Comparison of ENCODE assay signal across 10 cellular contexts in the genomic region with DNA sequence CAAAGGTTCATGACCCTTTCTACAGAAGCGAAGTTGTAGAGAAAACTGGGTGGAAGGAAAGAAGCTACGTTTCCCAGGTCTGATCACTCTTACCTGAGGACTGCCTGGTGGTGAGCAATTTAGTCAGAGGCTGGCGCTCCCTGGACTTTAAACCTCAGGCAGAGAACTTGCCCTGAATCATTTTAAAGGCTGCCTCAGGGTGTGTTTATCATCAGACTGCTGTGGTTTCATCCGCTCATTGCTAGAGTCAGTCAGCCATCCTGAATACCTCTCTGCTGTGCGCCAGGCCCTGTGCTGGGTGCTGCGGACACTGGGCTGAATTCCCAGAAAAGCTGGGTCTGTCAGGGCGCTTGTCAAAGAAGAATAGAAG. TPM values are rescaled to one million over a fixed set of nuclear protein-coding genes. Genes with fewer than 3 reads are reported as not detected.
DNase-seq lines count a peak whose midpoint lies in the region; ATAC-seq, FAIRE-seq and TF ChIP-seq lines count a peak whose summit lies in the region.
"Had no signal": no experiment of that assay in that cellular context is flagged by ENCODE, and none has a peak within 500 bp of the region (broad histone marks: within the 10 kb centered on the region; RNA-seq: fewer than 3 reads in every experiment).

No MANE protein-coding gene starts in this region.

- CTCF ChIA-PET in A549 (lab: Yijun Ruan, JAX) = interaction anchor here (0.6 to 9.8 kb wide), 9 partner anchors 12 to 314 kb away, joined by 3 to 161 read pairs (median 4); partner anchors contain the start of gene FAM111A

- DNase-seq in A549 (ENCODE audit: low read depth in 1 of 2, low spot score in 1 of 2) = peak in 1 of 2 experiments; percentile 24
- DNase-seq in caudate nucleus (lab: John Stamatoyannopoulos, UW) = peak in 13 of 61 donors; percentile 8 to 68 (median 23)
- DNase-seq in D341Med (ENCODE audit: low spot score) = no peak
- no peak for DNase-seq in GM12891 (ENCODE audit: insufficient read length, low spot score)
- DNase-seq in DMS53 (lab: John Stamatoyannopoulos, UW) = no peak
- DNase-seq: activated CD8-positive, alpha-beta memory T cell treated with anti-CD3 and anti-CD28 coated beads for 24 hours had no signal

- 0 out of 6 replicates have a peak overlapping the region, but pooled peaks of 1 of the 2 experiments have one; percentile 3 for H3K27ac ChIP-seq in A549
- H3K27ac ChIP-seq in HUES48 (ENCODE audit: low read depth, low read length) = peak overlapping the region; percentile 56
- peak overlapping the region; percentile 18 for H3K27ac ChIP-seq in caudate nucleus (ENCODE audit: low read depth, low read length)
- peak overlapping the region; percentile 75 for H3K27ac ChIP-seq in mesodermal cell (ENCODE audit: low read depth, low read length, severe bottlenecking)
- H3K27ac ChIP-seq: C4-2B had no signal

- H3K9me3 ChIP-seq in A549 (no peaks in the 10 kb centered on the region), HUES48 (ENCODE audit: control insufficient read depth, insufficient read depth, low read length) (0 out of 2 replicates have a peak, but pooled peaks cover 3% of the 10 kb centered on the region), mesodermal cell (ENCODE audit: control insufficient read depth, low read length) (peaks cover 7% of the 10 kb centered on the region)

- H3K4me3 ChIP-seq in A549 (no peak overlapping the region), HUES48 (ENCODE audit: low read depth, low read length) (peak overlapping the region; percentile 80; the same call in 1 of the 2 replicates), mesodermal cell (ENCODE audit: extremely low read depth, insufficient read depth, low read length, poor library complexity, severe bottlenecking) (no peak overlapping the region)

- TF ChIP-seq CTCF in A549 (IDR thresholded peaks at IDR 0.05) = no peak

- H3K36me3 ChIP-seq in HUES48 (ENCODE audit: control insufficient read depth, insufficient read depth, low read length) = no peaks in the 10 kb centered on the region
- H3K36me3 ChIP-seq in mesodermal cell (ENCODE audit: control insufficient read depth, insufficient read depth, low read length) = peaks cover 3% of the 10 kb centered on the region

- H3K27me3 ChIP-seq in HUES48 (ENCODE audit: control insufficient read depth, insufficient read depth, low read length) = peaks cover 5% of the 10 kb centered on the region; the same call in 1 of the 2 replicates

- H3K4me2 ChIP-seq in A549 = peak overlapping the region; percentile 99

- TF ChIP-seq POLR2A in A549 (IDR thresholded peaks at IDR 0.05; ENCODE audit: low read length) (no peak), GM12891 (IDR thresholded peaks at IDR 0.05; ENCODE audit: low read depth, low read length) (no peak)

- H3K9ac ChIP-seq in HUES48 (ENCODE audit: low read depth, low read length) = no peak overlapping the region

- ATAC-seq in A549 (peak in 1 of 2 experiments; percentile 4; a peak in 3 of 6 replicates), HG03439 (IDR thresholded peaks at IDR 0.05; ENCODE audit: unreplicated experiment) (no peak)

- POLR2A ChIA-PET in A549 (lab: Yijun Ruan, JAX) = no interaction called here

- FAIRE-seq in A549 (lab: Jason Lieb, UNC) = no peak
- no peak for FAIRE-seq in GM12891 (lab: Jason Lieb, UNC)

- H3K4me1 ChIP-seq in A549 = peaks cover 26% of the 10 kb centered on the region
- H3K4me1 ChIP-seq in HUES48 (ENCODE audit: control insufficient read depth, insufficient read depth, low read length) = peaks cover 22% of the 10 kb centered on the region
- peaks cover 18% of the 10 kb centered on the region for H3K4me1 ChIP-seq in mesodermal cell (ENCODE audit: control insufficient read depth, insufficient read depth, low read length, poor library complexity, severe bottlenecking)

- TF ChIP-seq RAD21 in A549 (conservative IDR thresholded peaks at IDR 0.05 in 1 of 2, IDR thresholded peaks at IDR 0.05 in 1 of 2) = no peak

- TF ChIP-seq EP300 in A549 (IDR thresholded peaks at IDR 0.05) = no peak

- WGBS in A549 (ENCODE audit: missing lambda C conversion rate) = 74% methylated on average over 7 of the region's 7 CpGs
- 81 to 83% methylated on average over 6 of the region's 7 CpGs for WGBS in mesodermal cell (ENCODE audit: insufficient coverage in 2 of 2), 2 experiments

TF ChIP-seq in A549, 52 proteins besides CTCF, POLR2A, EP300 and RAD21:
- TF ChIP-seq MAZ (IDR thresholded peaks at IDR 0.05; ENCODE audit: borderline replicate concordance, low read depth, low read length) (no peak), POLR2AphosphoS2 (conservative IDR thresholded peaks at IDR 0.05; ENCODE audit: low read length) (no peak), RNF2 (IDR thresholded peaks at IDR 0.05; ENCODE audit: borderline replicate concordance, low read depth) (no peak), JUNB (IDR thresholded peaks at IDR 0.05) (no peak), SREBF2 (IDR thresholded peaks at IDR 0.05) (no peak), GATA3 (IDR thresholded peaks at IDR 0.05; ENCODE audit: borderline replicate concordance) (no peak)
- TF ChIP-seq, protein P1, sequence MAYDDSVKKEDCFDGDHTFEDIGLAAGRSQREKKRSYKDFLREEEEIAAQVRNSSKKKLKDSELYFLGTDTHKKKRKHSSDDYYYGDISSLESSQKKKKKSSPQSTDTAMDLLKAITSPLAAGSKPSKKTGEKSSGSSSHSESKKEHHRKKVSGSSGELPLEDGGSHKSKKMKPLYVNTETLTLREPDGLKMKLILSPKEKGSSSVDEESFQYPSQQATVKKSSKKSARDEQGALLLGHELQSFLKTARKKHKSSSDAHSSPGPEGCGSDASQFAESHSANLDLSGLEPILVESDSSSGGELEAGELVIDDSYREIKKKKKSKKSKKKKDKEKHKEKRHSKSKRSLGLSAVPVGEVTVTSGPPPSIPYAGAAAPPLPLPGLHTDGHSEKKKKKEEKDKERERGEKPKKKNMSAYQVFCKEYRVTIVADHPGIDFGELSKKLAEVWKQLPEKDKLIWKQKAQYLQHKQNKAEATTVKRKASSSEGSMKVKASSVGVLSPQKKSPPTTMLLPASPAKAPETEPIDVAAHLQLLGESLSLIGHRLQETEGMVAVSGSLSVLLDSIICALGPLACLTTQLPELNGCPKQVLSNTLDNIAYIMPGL (CRISPR knock-in tag; IDR thresholded peaks at IDR 0.05; ENCODE audit: borderline replicate concordance) = no peak

TF ChIP-seq in GM12891, 5 proteins besides CTCF, POLR2A, EP300 and RAD21:
- TF ChIP-seq POU2F2 (IDR thresholded peaks at IDR 0.05; ENCODE audit: low read depth, low read length) (no peak), POLR2AphosphoS5 (IDR thresholded peaks at IDR 0.05; ENCODE audit: low read depth, low read length) (no peak), SPI1 (IDR thresholded peaks at IDR 0.05; ENCODE audit: low read depth, low read length) (no peak), PAX5 (IDR thresholded peaks at IDR 0.05; ENCODE audit: insufficient read depth, low read length, severe bottlenecking) (no peak), TAF1 (IDR thresholded peaks at IDR 0.05; ENCODE audit: low read depth, low read length) (no peak)

RNA-seq across cellular contexts. Expression of gene DTX4, which starts 2.7 kb away (rescaled TPM):
- polyA plus RNA-seq in A549 (2011; rRNA removed) (0.97 and 2.2 TPM in 2 replicates), A549 (2017; fragmentation: RNase III; extraction: RNeasy Plus Mini Kit Qiagen cat#74134 plus additional on column Dnase treatment) (3.0 to 3.3 TPM (median 3.1 TPM) in 3 replicates)
- 1.1 and 1.9 TPM in 2 replicates for polyA plus RNA-seq in A549 (2012; cell fraction: cytosol; rRNA removed)
- 2.3 and 3.0 TPM in 2 replicates for polyA plus RNA-seq in A549 (2012; cell fraction: nucleus; rRNA removed)
- polyA minus RNA-seq in A549 (2011; rRNA and poly(A)+ RNA removed) = 4.6 and 5.8 TPM in 2 replicates
- polyA plus RNA-seq in mesodermal cell (2013, experiment 1 of 2) = 17.7 TPM
- 14.2 TPM for polyA plus RNA-seq in mesodermal cell (2013, experiment 2 of 2)
- 24.8 TPM for polyA plus RNA-seq in GM12891 (2012; ENCODE audit: low read depth, missing spikeins)

RNA-seq across cellular contexts. Expression of gene FAM111A, which starts 32.0 kb away (rescaled TPM):
- polyA plus RNA-seq in A549 (2011; rRNA removed) (21.8 TPM in 2 replicates), A549 (2017; fragmentation: RNase III; extraction: RNeasy Plus Mini Kit Qiagen cat#74134 plus additional on column Dnase treatment) (13.4 to 14.2 TPM (median 14.0 TPM) in 3 replicates)
- polyA plus RNA-seq in A549 (2012; cell fraction: cytosol; rRNA removed) = 3.6 and 3.8 TPM in 2 replicates
- 4.8 and 9.6 TPM in 2 replicates for polyA plus RNA-seq in A549 (2012; cell fraction: nucleus; rRNA removed)
- 8.9 and 10.5 TPM in 2 replicates for polyA minus RNA-seq in A549 (2011; rRNA and poly(A)+ RNA removed)
- polyA plus RNA-seq in mesodermal cell (2013, experiment 1 of 2) = 5.7 TPM
- 5.0 TPM for polyA plus RNA-seq in mesodermal cell (2013, experiment 2 of 2)
- polyA plus RNA-seq in GM12891 (2012; ENCODE audit: low read depth, missing spikeins) = 26.8 TPM

RNA-seq across cellular contexts. Expression of gene MPEG1, which starts 38.1 kb away (rescaled TPM):
- polyA plus RNA-seq in A549 (2011; rRNA removed) (not detected in 2 replicates), A549 (2017; fragmentation: RNase III; extraction: RNeasy Plus Mini Kit Qiagen cat#74134 plus additional on column Dnase treatment) (not detected in 3 replicates)
- not detected in 2 replicates for polyA plus RNA-seq in A549 (2012; cell fraction: cytosol; rRNA removed)
- not detected in 2 replicates for polyA plus RNA-seq in A549 (2012; cell fraction: nucleus; rRNA removed)
- polyA minus RNA-seq in A549 (2011; rRNA and poly(A)+ RNA removed) = not detected in 2 replicates
- not detected for polyA plus RNA-seq in mesodermal cell (2013, experiment 1 of 2)
- polyA plus RNA-seq in mesodermal cell (2013, experiment 2 of 2) = not detected
- polyA plus RNA-seq in GM12891 (2012; ENCODE audit: low read depth, missing spikeins) = 12.9 TPM
